In the genomic region with DNA sequence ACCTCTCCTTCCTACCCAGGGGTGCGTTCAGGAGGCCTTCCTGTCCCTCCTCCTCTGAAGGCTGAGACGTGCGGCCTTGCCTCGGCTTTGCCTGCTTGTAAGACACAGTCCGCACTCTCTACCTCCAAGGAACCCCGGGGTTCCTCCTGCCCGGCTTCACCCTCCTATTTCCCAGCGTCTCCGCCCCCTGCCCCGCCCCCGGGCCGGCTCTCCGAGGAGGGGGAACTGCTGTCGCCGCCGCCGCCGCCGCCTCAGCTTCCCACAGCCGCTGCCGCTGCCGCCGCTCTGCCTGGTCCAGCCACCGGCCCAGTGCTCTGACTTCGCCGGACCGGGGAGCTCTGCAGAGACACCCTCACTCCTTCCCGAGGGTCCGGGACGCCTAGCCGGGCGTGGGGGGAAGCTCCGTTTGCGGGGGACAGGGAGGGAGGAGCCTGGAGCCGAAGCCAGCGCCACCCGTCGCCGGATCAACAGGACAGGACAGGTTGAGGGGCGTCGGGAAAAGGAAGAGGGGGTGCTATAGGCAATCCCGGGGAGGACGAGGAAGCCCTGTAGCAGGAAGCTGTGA, we compare ENCODE assay signal across 8 cellular contexts. TPM values are rescaled to one million over a fixed set of nuclear protein-coding genes. Genes with fewer than 3 reads are reported as not detected.
DNase-seq lines count a peak whose midpoint lies in the region; ATAC-seq and TF ChIP-seq lines count a peak whose summit lies in the region.

No MANE protein-coding gene starts in this region.

- H3K4me1 ChIP-seq in CD4-positive, CD25-positive, alpha-beta regulatory T cell (ENCODE audit: control insufficient read depth, insufficient read depth, low read length, poor library complexity, severe bottlenecking), result peaks cover 56% of the 10 kb centered on the region
- peaks cover 5% of the 10 kb centered on the region for H3K4me1 ChIP-seq in RWPE2 (ENCODE audit: insufficient read depth, poor library complexity, severe bottlenecking)
- peaks cover 0 to 58% (median 51%) of the 10 kb centered on the region in 4 donors for H3K4me1 ChIP-seq in sigmoid colon

- ATAC-seq in CD4-positive, CD25-positive, alpha-beta regulatory T cell (ENCODE audit: low read depth in 2 of 2), result no peak
- peak; percentile 30 for ATAC-seq in RWPE2 (ENCODE audit: low read depth)
- no peak for ATAC-seq in GM18861 (IDR thresholded peaks at IDR 0.05; ENCODE audit: unreplicated experiment)

- peak in 2 of 3 donors; percentile 31 to 39 for DNase-seq in CD4-positive, CD25-positive, alpha-beta regulatory T cell
- DNase-seq in RWPE2 (ENCODE audit: low spot score) (peak; percentile 79), amygdala (lab: John Stamatoyannopoulos, UW) (peak in 40 of 56 donors; percentile 16 to 72 (median 46)), hypothalamus (lab: John Stamatoyannopoulos, UW) (peak in 39 of 51 donors; percentile 14 to 75 (median 50)), sigmoid colon (no peak), NCI-H2107 (lab: John Stamatoyannopoulos, UW) (no peak), NCI-H146 treated with DMSO at 0.1 percent for 48 hours (lab: John Stamatoyannopoulos, UW; ENCODE audit: unreplicated experiment) (no peak)

- TF ChIP-seq EP300 in sigmoid colon (IDR thresholded peaks at IDR 0.05), result no peak

- WGBS in sigmoid colon, 2 donors, result 21 to 56% methylated on average over 43 of the region's 43 CpGs

- H3K27me3 Mint-ChIP-seq in CD4-positive, CD25-positive, alpha-beta regulatory T cell, result peaks cover 56% of the 10 kb centered on the region

- H3K36me3 Mint-ChIP-seq in CD4-positive, CD25-positive, alpha-beta regulatory T cell, result peaks cover 14% of the 10 kb centered on the region

- no peak overlapping the region for H3K4me3 ChIP-seq in CD4-positive, CD25-positive, alpha-beta regulatory T cell (ENCODE audit: low read depth, low read length)
- H3K4me3 ChIP-seq in RWPE2 (ENCODE audit: severe bottlenecking) (peak overlapping the region; percentile 44), sigmoid colon (peak overlapping the region in 3 of 4 donors; percentile 13 to 35 (median 33))

- H3K9me3 Mint-ChIP-seq in CD4-positive, CD25-positive, alpha-beta regulatory T cell, result peaks cover 0 to 2% (median 0%) of the 10 kb centered on the region in 7 donors

- H3K27me3 ChIP-seq in CD4-positive, CD25-positive, alpha-beta regulatory T cell (ENCODE audit: control insufficient read depth, insufficient read depth, low read length), result peaks cover 23% of the 10 kb centered on the region
- H3K27me3 ChIP-seq in RWPE2 (ENCODE audit: insufficient read depth, poor library complexity, severe bottlenecking) (no peaks in the 10 kb centered on the region), sigmoid colon (peaks cover 44 to 74% (median 74%) of the 10 kb centered on the region in 3 donors)

- TF ChIP-seq CTCF in RWPE2 (IDR thresholded peaks at IDR 0.05; ENCODE audit: poor library complexity, severe bottlenecking), result no peak
- no peak for TF ChIP-seq CTCF in sigmoid colon (IDR thresholded peaks at IDR 0.05)

- peak overlapping the region in 1 of 3 donors; percentile 62 for H3K27ac Mint-ChIP-seq in CD4-positive, CD25-positive, alpha-beta regulatory T cell

- no peak overlapping the region for H3K27ac ChIP-seq in CD4-positive, CD25-positive, alpha-beta regulatory T cell (ENCODE audit: insufficient read depth, low read length, poor library complexity, severe bottlenecking)
- peak overlapping the region; percentile 82 for H3K27ac ChIP-seq in RWPE2 (ENCODE audit: poor library complexity, severe bottlenecking)
- no peak overlapping the region for H3K27ac ChIP-seq in sigmoid colon

- intact Hi-C loops in sigmoid colon (cut with DNase I), result no loop called here

- no peaks in the 10 kb centered on the region for H3K36me3 ChIP-seq in CD4-positive, CD25-positive, alpha-beta regulatory T cell (ENCODE audit: control insufficient read depth, insufficient read depth, low read length)
- H3K36me3 ChIP-seq in RWPE2 (ENCODE audit: low read depth) (no peaks in the 10 kb centered on the region), sigmoid colon (no peaks in the 10 kb centered on the region)

- H3K4me1 Mint-ChIP-seq in CD4-positive, CD25-positive, alpha-beta regulatory T cell, result peaks cover 5 to 56% (median 31%) of the 10 kb centered on the region in 4 donors

- peak overlapping the region; percentile 62 to 89 (median 78) for H3K4me3 Mint-ChIP-seq in CD4-positive, CD25-positive, alpha-beta regulatory T cell

- TF ChIP-seq POLR2A in sigmoid colon (IDR thresholded peaks at IDR 0.05), result no peak

- H3K9me3 ChIP-seq in CD4-positive, CD25-positive, alpha-beta regulatory T cell (ENCODE audit: control insufficient read depth in 2 of 2, low read length in 2 of 2), result no peaks in the 10 kb centered on the region
- H3K9me3 ChIP-seq in RWPE2 (ENCODE audit: severe bottlenecking) (no peaks in the 10 kb centered on the region), sigmoid colon (no peaks in the 10 kb centered on the region)

RNA-seq across cellular contexts. Expression of a gene that starts 1.2 kb away (rescaled TPM):
- 3.3 TPM for total RNA-seq in CD4-positive, CD25-positive, alpha-beta regulatory T cell
- under 1 TPM in 3 of 4 donors, not detected in 1; 0.07 to 0.27 (median 0.18) TPM for polyA plus RNA-seq in CD4-positive, CD25-positive, alpha-beta regulatory T cell
- under 1 TPM in 1 of 4 donors, not detected in 3; 0.36 TPM for total RNA-seq in sigmoid colon
- 1 to 10 TPM in 1 of 3 donors, under 1 TPM in 1, not detected in 1; 0.69 to 2.8 TPM for polyA plus RNA-seq in sigmoid colon

RNA-seq across cellular contexts. Expression of a gene that starts 2.9 kb away (rescaled TPM):
- 16.8 TPM for total RNA-seq in CD4-positive, CD25-positive, alpha-beta regulatory T cell
- 10 to 100 TPM; 22.3 to 28.4 (median 24.2) TPM for polyA plus RNA-seq in CD4-positive, CD25-positive, alpha-beta regulatory T cell
- 1 to 10 TPM; 1.2 to 2.5 (median 1.6) TPM for total RNA-seq in sigmoid colon
- polyA plus RNA-seq in sigmoid colon, result 10 to 100 TPM in 1 of 3 donors, 1 to 10 TPM in 2; 6.6 to 14.5 (median 8.1) TPM

RNA-seq across cellular contexts. Expression of a gene that starts 6.7 kb away (rescaled TPM):
- total RNA-seq in CD4-positive, CD25-positive, alpha-beta regulatory T cell, result 7.6 TPM
- polyA plus RNA-seq in CD4-positive, CD25-positive, alpha-beta regulatory T cell, result 10 to 100 TPM; 18.0 to 28.7 (median 27.0) TPM
- total RNA-seq in sigmoid colon, result 1 to 10 TPM; 4.2 to 8.1 (median 6.5) TPM
- polyA plus RNA-seq in sigmoid colon, result 10 to 100 TPM in 2 of 3 donors, 1 to 10 TPM in 1; 7.2 to 13.2 (median 11.2) TPM

RNA-seq across cellular contexts. Expression of a gene that starts 9.5 kb away (rescaled TPM):
- total RNA-seq in CD4-positive, CD25-positive, alpha-beta regulatory T cell, result not detected
- not detected for polyA plus RNA-seq in CD4-positive, CD25-positive, alpha-beta regulatory T cell
- total RNA-seq in sigmoid colon, result not detected
- polyA plus RNA-seq in sigmoid colon, result not detected

RNA-seq across cellular contexts. Expression of a gene that starts 12.7 kb away (rescaled TPM):
- total RNA-seq in CD4-positive, CD25-positive, alpha-beta regulatory T cell, result not detected
- not detected for polyA plus RNA-seq in CD4-positive, CD25-positive, alpha-beta regulatory T cell
- not detected for total RNA-seq in sigmoid colon
- not detected for polyA plus RNA-seq in sigmoid colon

Comparison
In these comparisons a context has a peak if more than half of its experiments do, and no peak if none do; other contexts are left out.
1. DNase-seq: peak in CD4-positive, CD25-positive, alpha-beta regulatory T cell (2 of 3), RWPE2 (single experiment), amygdala (40 of 56) and hypothalamus (39 of 51); none in sigmoid colon (single experiment), NCI-H2107 (single experiment) and NCI-H146 treated with DMSO at 0.1 percent for 48 hours (single experiment).